In the genomic region with DNA sequence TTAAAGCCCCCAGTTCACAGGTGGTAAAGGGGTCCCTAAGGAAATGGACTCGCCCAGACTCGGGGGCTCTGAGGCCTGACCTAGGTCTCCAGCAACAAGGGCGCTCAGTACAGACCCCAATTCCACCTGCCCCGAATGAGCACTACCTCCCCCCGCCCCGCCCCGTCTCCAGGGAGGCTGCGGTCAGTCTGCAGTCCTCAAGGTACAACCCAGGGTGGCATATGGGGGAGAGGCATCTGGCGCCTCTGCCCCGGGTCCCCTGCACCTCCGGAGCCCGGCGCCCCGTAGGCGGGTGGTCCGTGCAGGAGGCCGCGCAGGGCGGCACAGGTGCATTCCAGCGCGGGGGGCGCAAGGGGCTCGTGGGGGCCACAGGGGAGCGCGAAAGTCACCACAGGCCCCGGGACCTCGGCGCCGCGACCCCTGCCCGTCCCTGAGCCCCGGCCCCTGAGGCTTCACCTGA, we compare ENCODE assay signal across 7 cellular contexts. TPM values are rescaled to one million over a fixed set of nuclear protein-coding genes. Genes with fewer than 3 reads are reported as not detected.
A peak's percentile ranks its signal among the peaks of the same experiment; 100 is the strongest.
DNase-seq lines count a peak whose midpoint lies in the region; ATAC-seq and TF ChIP-seq lines count a peak whose summit lies in the region.

No MANE protein-coding gene starts in this region.

- no peak for DNase-seq in left lung
- no peak for DNase-seq in type B pancreatic cell (ENCODE audit: extremely low spot score, unreplicated experiment)
- DNase-seq in SHP77 treated with DMSO at 0.1 percent for 48 hours (lab: John Stamatoyannopoulos, UW) = no peak
- no peak for DNase-seq in C1 segment of cervical spinal cord (lab: John Stamatoyannopoulos, UW)

- no peaks in the 10 kb centered on the region for H3K27me3 Mint-ChIP-seq in type B pancreatic cell

- H3K4me3 Mint-ChIP-seq in type B pancreatic cell = peak overlapping the region; percentile 84

- TF ChIP-seq CTCF in left lung (IDR thresholded peaks at IDR 0.05) (no peak), type B pancreatic cell (conservative IDR thresholded peaks at IDR 0.05) (no peak)

- intact Hi-C loops in left lung (cut with DNase I) = no loop called here

- peaks cover 0 to 37% of the 10 kb centered on the region in 2 donors for H3K36me3 ChIP-seq in left lung

- 0 to 3% (median 2%) methylated on average over 29 to 32 of the region's 32 CpGs for WGBS in adipose tissue, 3 donors

- no peaks in the 10 kb centered on the region for H3K9me3 Mint-ChIP-seq in type B pancreatic cell

- peaks cover 4% of the 10 kb centered on the region for H3K4me1 Mint-ChIP-seq in type B pancreatic cell (ENCODE audit: unreplicated experiment)

- peak overlapping the region; percentile 78 to 98 for H3K4me3 ChIP-seq in left lung

- H3K4me1 ChIP-seq in left lung = peaks cover 29 to 57% of the 10 kb centered on the region in 2 donors

- H3K27me3 ChIP-seq in left lung = no peaks in the 10 kb centered on the region

- ATAC-seq in GM19025 (IDR thresholded peaks at IDR 0.05; ENCODE audit: low read depth, unreplicated experiment) = peak; percentile 23
- ATAC-seq in HG03066 (IDR thresholded peaks at IDR 0.05; ENCODE audit: low read depth, unreplicated experiment) = peak; percentile 37
- ATAC-seq in left lung = peak; percentile 16

- H3K9me3 ChIP-seq in left lung = no peaks in the 10 kb centered on the region

- no peaks in the 10 kb centered on the region for H3K36me3 Mint-ChIP-seq in type B pancreatic cell

- no peak overlapping the region for H3K27ac Mint-ChIP-seq in type B pancreatic cell

- peak overlapping the region; percentile 49 for H3K27ac ChIP-seq in adipose tissue (ENCODE audit: low read depth, low read length)
- H3K27ac ChIP-seq in left lung = peak overlapping the region; percentile 88 to 93

RNA-seq across cellular contexts. Expression of a gene that starts 0.4 kb away (rescaled TPM):
- polyA plus RNA-seq in adipose tissue = 100 to 1,000 TPM; 296 to 496 (median 355) TPM
- total RNA-seq in left lung (1,000 to 10,000 TPM; 1,902 to 2,455 TPM), type B pancreatic cell (ENCODE audit: low replicate concordance) (318 and 557 TPM in 2 replicates)

RNA-seq across cellular contexts. Expression of a gene that starts 13.0 kb away (rescaled TPM):
- 1 to 10 TPM in 1 of 3 donors, under 1 TPM in 1, not detected in 1; 0.16 to 1.3 TPM for polyA plus RNA-seq in adipose tissue
- 10 to 100 TPM in 1 of 2 donors, 1 to 10 TPM in 1; 3.4 to 16.5 TPM for total RNA-seq in left lung
- total RNA-seq in type B pancreatic cell (ENCODE audit: low replicate concordance) = 3.4 and 7.4 TPM in 2 replicates
